Comparison of ENCODE assay signal across 8 cellular contexts in the genomic region with DNA sequence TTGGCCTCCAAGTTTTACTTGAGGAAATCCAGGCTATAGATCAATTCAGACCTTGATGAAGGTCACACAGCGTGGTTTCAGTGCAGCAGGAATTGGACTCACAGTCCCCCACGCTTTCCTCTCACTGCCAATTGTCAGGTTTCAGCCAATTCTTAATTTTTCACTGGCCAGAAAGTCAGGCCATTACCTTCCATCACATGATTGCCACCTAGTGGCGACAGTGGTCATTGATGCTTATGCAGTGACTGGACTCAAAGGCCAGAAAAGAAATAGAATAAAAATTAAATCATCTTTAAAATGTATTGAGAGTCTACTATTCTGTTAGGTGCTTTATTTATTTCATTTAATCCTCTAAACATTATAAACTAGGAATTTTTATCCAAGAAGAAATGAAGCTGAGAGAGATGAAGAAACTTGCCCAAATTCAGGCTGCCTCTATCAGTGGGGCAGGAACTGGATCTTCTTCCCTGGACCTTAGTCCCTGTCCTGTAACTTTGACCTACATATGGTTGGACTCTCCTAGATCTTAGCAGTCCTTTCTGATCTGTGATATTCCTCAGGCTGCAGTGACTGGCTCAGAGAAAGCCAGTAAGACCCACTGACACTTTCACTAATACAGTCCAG.
A peak's percentile ranks its signal among the peaks of the same experiment; 100 is the strongest.
DNase-seq lines count a peak whose midpoint lies in the region; ATAC-seq and TF ChIP-seq lines count a peak whose summit lies in the region.

No MANE protein-coding gene starts in this region.

- no peak overlapping the region for H3K27ac Mint-ChIP-seq in activated CD4-positive, alpha-beta memory T cell treated with anti-CD3 and anti-CD28 coated beads, Interleukin-2, amount 10 ng/mL, durations not matched to agents 7 days and 5 days
- H3K27ac Mint-ChIP-seq in effector memory CD8-positive, alpha-beta T cell, result no peak overlapping the region

- POLR2A ChIA-PET in activated CD4-positive, alpha-beta memory T cell treated with anti-CD3 and anti-CD28 coated beads, Interleukin-2, amount 10 ng/mL, durations not matched to agents 7 days and 5 days (lab: Charles Lee), result no interaction called here

- no peaks in the 10 kb centered on the region for H3K4me1 Mint-ChIP-seq in activated CD4-positive, alpha-beta memory T cell treated with anti-CD3 and anti-CD28 coated beads, Interleukin-2, amount 10 ng/mL, durations not matched to agents 7 days and 5 days
- H3K4me1 Mint-ChIP-seq in effector memory CD8-positive, alpha-beta T cell (ENCODE audit: low read depth in 2 of 2), result no peaks in the 10 kb centered on the region

- intact Hi-C loops in mucosa of descending colon (cut with DNase I, micrococcal nuclease), result no loop called here

- no peak overlapping the region for H3K4me3 Mint-ChIP-seq in activated CD4-positive, alpha-beta memory T cell treated with anti-CD3 and anti-CD28 coated beads, Interleukin-2, amount 10 ng/mL, durations not matched to agents 7 days and 5 days
- no peak overlapping the region for H3K4me3 Mint-ChIP-seq in effector memory CD8-positive, alpha-beta T cell

- H3K4me3 ChIP-seq in mucosa of descending colon, result no peak overlapping the region

- TF ChIP-seq CTCF in mucosa of descending colon (IDR thresholded peaks at IDR 0.05), result peak; percentile 77

- no peaks in the 10 kb centered on the region for H3K9me3 ChIP-seq in mucosa of descending colon

- no peaks in the 10 kb centered on the region for H3K4me1 ChIP-seq in mucosa of descending colon (ENCODE audit: low read depth)

- peak; percentile 98 for ATAC-seq in HG03280 (IDR thresholded peaks at IDR 0.05; ENCODE audit: unreplicated experiment)
- peak; percentile 67 for ATAC-seq in effector memory CD8-positive, alpha-beta T cell (replicated peaks)
- ATAC-seq in mucosa of descending colon, result peak; percentile 63

- no peaks in the 10 kb centered on the region for H3K36me3 ChIP-seq in mucosa of descending colon (ENCODE audit: low read depth)

- H3K27me3 Mint-ChIP-seq in activated CD4-positive, alpha-beta memory T cell treated with anti-CD3 and anti-CD28 coated beads, Interleukin-2, amount 10 ng/mL, durations not matched to agents 7 days and 5 days, result peaks cover 5% of the 10 kb centered on the region
- H3K27me3 Mint-ChIP-seq in effector memory CD8-positive, alpha-beta T cell, result peaks cover 12 to 37% of the 10 kb centered on the region in 2 donors

- CTCF ChIA-PET in activated CD4-positive, alpha-beta memory T cell treated with anti-CD3 and anti-CD28 coated beads, Interleukin-2, amount 10 ng/mL, durations not matched to agents 7 days and 5 days (lab: Charles Lee), result interaction anchor here (1.0 to 2.4 kb wide), 7 partner anchors 10 to 56 kb away, joined by 3 to 12 read pairs (median 4); no protein-coding TSS in a partner anchor

- H3K36me3 Mint-ChIP-seq in activated CD4-positive, alpha-beta memory T cell treated with anti-CD3 and anti-CD28 coated beads, Interleukin-2, amount 10 ng/mL, durations not matched to agents 7 days and 5 days (ENCODE audit: low read depth), result no peaks in the 10 kb centered on the region
- no peaks in the 10 kb centered on the region for H3K36me3 Mint-ChIP-seq in effector memory CD8-positive, alpha-beta T cell (ENCODE audit: insufficient read depth)

- H3K9me3 Mint-ChIP-seq in activated CD4-positive, alpha-beta memory T cell treated with anti-CD3 and anti-CD28 coated beads, Interleukin-2, amount 10 ng/mL, durations not matched to agents 7 days and 5 days, result no peaks in the 10 kb centered on the region
- H3K9me3 Mint-ChIP-seq in effector memory CD8-positive, alpha-beta T cell, result no peaks in the 10 kb centered on the region

- DNase-seq in COLO668 (lab: John Stamatoyannopoulos, UW; ENCODE audit: unreplicated experiment) (peak; percentile 46), GM19240 (ENCODE audit: insufficient read length, low spot score) (peak; percentile 15), NCI-H446 treated with DMSO at 0.1 percent for 48 hours (lab: John Stamatoyannopoulos, UW) (peak; percentile 56), mucosa of descending colon (peak in 2 of 3 donors; percentile 31 to 88)
- DNase-seq in activated CD4-positive, alpha-beta memory T cell treated with anti-CD3 and anti-CD28 coated beads, Interleukin-2, amount 10 ng/mL, durations not matched to agents 7 days and 5 days, result peak; percentile 63
- peak; percentile 35 to 51 (median 47) for DNase-seq in effector memory CD8-positive, alpha-beta T cell
- DNase-seq in stimulated activated CD8-positive, alpha-beta memory T cell treated with anti-CD3 and anti-CD28 coated beads, Interleukin-4, amount 100 ng/mL, for 48 hours, result peak; percentile 84

Comparison
In these comparisons a context has a peak if more than half of its experiments do, and no peak if none do; other contexts are left out.
1. DNase-seq: peak in every context shown above with its lines; median percentile 84 in stimulated activated CD8-positive, alpha-beta memory T cell treated with anti-CD3 and anti-CD28 coated beads, Interleukin-4, amount 100 ng/mL, for 48 hours; 63 in activated CD4-positive, alpha-beta memory T cell treated with anti-CD3 and anti-CD28 coated beads, Interleukin-2, amount 10 ng/mL, durations not matched to agents 7 days and 5 days; 60 in mucosa of descending colon; 56 in NCI-H446 treated with DMSO at 0.1 percent for 48 hours; 47 in effector memory CD8-positive, alpha-beta T cell; 46 in COLO668; 15 in GM19240.